2 cellular contexts compared by ENCODE assay signal in the genomic region with DNA sequence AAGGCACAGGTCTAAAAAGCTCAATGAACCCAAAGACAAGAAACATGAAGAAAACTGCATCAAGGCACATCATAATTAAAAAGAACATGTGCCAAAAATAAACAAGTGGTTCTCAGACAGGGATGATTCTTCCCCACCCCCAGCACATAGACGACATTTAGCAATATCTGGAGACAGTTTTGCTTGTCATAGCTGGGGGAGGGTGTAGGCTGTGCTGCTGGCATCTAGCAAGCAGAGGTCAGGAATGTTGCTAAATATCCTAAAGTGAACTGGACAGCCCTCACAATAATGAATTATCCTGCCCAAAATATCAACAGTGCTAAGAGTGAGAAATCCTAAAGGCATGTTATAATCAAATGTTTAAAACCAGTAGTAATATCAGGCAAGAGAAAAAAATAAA.
TF ChIP-seq lines count a peak whose summit lies in the region.

No MANE protein-coding gene starts in this region.

TF ChIP-seq in liver, 16 proteins besides CTCF, POLR2A, EP300 and RAD21 (continued from another document):
- TF ChIP-seq HNF4G (IDR thresholded peaks at IDR 0.05) (no peak), TAF1 (conservative IDR thresholded peaks at IDR 0.05) (no peak), ATF3 (IDR thresholded peaks at IDR 0.05) (peak; percentile 55), NR2F2 (IDR thresholded peaks at IDR 0.05) (peak; percentile 70)
- TF ChIP-seq, protein P1, sequence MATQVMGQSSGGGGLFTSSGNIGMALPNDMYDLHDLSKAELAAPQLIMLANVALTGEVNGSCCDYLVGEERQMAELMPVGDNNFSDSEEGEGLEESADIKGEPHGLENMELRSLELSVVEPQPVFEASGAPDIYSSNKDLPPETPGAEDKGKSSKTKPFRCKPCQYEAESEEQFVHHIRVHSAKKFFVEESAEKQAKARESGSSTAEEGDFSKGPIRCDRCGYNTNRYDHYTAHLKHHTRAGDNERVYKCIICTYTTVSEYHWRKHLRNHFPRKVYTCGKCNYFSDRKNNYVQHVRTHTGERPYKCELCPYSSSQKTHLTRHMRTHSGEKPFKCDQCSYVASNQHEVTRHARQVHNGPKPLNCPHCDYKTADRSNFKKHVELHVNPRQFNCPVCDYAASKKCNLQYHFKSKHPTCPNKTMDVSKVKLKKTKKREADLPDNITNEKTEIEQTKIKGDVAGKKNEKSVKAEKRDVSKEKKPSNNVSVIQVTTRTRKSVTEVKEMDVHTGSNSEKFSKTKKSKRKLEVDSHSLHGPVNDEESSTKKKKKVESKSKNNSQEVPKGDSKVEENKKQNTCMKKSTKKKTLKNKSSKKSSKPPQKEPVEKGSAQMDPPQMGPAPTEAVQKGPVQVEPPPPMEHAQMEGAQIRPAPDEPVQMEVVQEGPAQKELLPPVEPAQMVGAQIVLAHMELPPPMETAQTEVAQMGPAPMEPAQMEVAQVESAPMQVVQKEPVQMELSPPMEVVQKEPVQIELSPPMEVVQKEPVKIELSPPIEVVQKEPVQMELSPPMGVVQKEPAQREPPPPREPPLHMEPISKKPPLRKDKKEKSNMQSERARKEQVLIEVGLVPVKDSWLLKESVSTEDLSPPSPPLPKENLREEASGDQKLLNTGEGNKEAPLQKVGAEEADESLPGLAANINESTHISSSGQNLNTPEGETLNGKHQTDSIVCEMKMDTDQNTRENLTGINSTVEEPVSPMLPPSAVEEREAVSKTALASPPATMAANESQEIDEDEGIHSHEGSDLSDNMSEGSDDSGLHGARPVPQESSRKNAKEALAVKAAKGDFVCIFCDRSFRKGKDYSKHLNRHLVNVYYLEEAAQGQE (IDR thresholded peaks at IDR 0.05) = peak; percentile 56

TF ChIP-seq in HepG2, 621 proteins besides CTCF, POLR2A, EP300 and RAD21 (continued from another document):
- TF ChIP-seq, protein P2, sequence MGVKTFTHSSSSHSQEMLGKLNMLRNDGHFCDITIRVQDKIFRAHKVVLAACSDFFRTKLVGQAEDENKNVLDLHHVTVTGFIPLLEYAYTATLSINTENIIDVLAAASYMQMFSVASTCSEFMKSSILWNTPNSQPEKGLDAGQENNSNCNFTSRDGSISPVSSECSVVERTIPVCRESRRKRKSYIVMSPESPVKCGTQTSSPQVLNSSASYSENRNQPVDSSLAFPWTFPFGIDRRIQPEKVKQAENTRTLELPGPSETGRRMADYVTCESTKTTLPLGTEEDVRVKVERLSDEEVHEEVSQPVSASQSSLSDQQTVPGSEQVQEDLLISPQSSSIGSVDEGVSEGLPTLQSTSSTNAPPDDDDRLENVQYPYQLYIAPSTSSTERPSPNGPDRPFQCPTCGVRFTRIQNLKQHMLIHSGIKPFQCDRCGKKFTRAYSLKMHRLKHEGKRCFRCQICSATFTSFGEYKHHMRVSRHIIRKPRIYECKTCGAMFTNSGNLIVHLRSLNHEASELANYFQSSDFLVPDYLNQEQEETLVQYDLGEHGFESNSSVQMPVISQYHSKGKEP (CRISPR knock-in tag; IDR thresholded peaks at IDR 0.05) = no peak
- TF ChIP-seq CBX1 (IDR thresholded peaks at IDR 0.05; ENCODE audit: low read depth) (no peak), RARG (CRISPR knock-in tag; IDR thresholded peaks at IDR 0.05; ENCODE audit: low read depth) (no peak), ERF (CRISPR knock-in tag; IDR thresholded peaks at IDR 0.05) (no peak), SCMH1 (CRISPR knock-in tag; IDR thresholded peaks at IDR 0.05; ENCODE audit: borderline replicate concordance) (no peak), PHF20 (CRISPR knock-in tag; IDR thresholded peaks at IDR 0.05) (no peak)
- TF ChIP-seq, protein P3, sequence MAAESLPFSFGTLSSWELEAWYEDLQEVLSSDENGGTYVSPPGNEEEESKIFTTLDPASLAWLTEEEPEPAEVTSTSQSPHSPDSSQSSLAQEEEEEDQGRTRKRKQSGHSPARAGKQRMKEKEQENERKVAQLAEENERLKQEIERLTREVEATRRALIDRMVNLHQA (CRISPR knock-in tag; IDR thresholded peaks at IDR 0.05) = no peak
